In the genomic region with DNA sequence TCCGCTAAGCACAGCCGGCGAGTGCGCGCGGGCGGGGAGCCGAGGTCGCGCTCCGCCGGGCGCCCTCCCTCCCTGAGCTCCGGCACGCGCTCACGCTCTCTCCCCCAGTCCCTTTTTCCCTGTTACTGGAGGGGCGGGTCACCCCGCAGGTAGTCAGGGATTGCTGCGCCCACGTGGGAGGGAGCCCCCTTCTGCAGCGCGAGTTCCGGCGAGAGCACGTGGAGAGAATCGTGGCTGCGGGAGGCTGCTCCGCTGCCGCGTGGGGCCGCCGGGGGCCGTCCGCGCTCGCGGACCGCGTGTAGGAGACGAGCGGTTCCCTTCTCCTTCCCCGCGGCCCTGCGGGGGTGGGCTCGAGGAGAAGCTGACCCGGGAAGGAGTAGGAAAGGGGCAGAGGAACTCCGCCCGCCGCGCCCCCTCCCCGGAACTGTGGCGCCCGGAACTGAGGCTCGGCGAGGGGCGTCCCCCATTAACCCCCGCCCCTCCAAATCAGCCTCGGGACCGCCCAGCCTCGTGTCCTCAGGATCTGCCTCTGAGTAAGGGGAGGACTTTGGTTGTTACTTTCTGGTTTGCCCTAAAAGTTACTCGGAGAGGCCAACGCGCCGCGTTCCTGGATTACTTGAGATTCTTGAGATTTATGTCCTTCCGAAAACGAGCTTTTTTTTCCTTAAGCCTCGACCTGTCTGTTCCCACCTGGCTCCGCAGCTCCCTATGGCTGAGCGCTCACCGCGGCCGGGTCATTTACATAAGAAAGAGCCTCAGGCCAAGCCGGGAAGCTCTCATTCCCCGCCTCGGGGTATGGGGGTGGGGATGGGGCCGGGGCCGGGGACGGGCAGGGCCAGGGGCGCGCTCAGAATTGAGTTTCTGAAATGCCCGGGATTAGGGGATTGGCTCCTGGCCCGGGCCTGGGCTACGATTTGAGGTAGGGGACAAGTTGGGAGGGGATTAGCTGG, we compare ENCODE assay signal across 1 cellular context.
TF ChIP-seq lines count a peak whose summit lies in the region.

No MANE protein-coding gene starts in this region.

TF ChIP-seq in HEK293, 187 proteins besides CTCF, POLR2A, EP300 and RAD21 (continued from another document and continues in another):
- TF ChIP-seq ZBTB6 (tag by site-specific recombination; IDR thresholded peaks at IDR 0.05) (no peak), ZNF354C (tag by site-specific recombination; IDR thresholded peaks at IDR 0.05; ENCODE audit: borderline replicate concordance, low read depth) (no peak), ZEB2 (tag by site-specific recombination; IDR thresholded peaks at IDR 0.05) (peak; percentile 86), BCL11B (tag by site-specific recombination; IDR thresholded peaks at IDR 0.05; ENCODE audit: low read depth) (no peak), ZNF350 (tag by site-specific recombination; IDR thresholded peaks at IDR 0.05) (no peak), ZNF157 (tag by site-specific recombination; IDR thresholded peaks at IDR 0.05) (no peak), ZNF561 (tag by site-specific recombination; IDR thresholded peaks at IDR 0.05; ENCODE audit: borderline replicate concordance) (peak; percentile 81; the same call in 1 of the 2 replicates), ZNF175 (tag by site-specific recombination; IDR thresholded peaks at IDR 0.05) (no peak), ZNF112 (tag by site-specific recombination; IDR thresholded peaks at IDR 0.05) (no peak), HOXD13 (CRISPR knock-in tag; IDR thresholded peaks at IDR 0.05; ENCODE audit: borderline replicate concordance) (no peak), ZNF777 (tag by site-specific recombination; IDR thresholded peaks at IDR 0.05; ENCODE audit: borderline replicate concordance) (no peak), ZNF155 (tag by site-specific recombination; IDR thresholded peaks at IDR 0.05) (no peak), ZBTB20 (tag by site-specific recombination; IDR thresholded peaks at IDR 0.05) (peak; percentile 32; the same call in 1 of the 2 replicates), ZNF174 (tag by site-specific recombination; IDR thresholded peaks at IDR 0.05) (no peak), ZBTB8A (tag by site-specific recombination; IDR thresholded peaks at IDR 0.05) (peak; percentile 87), RBAK (tag by site-specific recombination; IDR thresholded peaks at IDR 0.05) (no peak), GLI4 (tag by site-specific recombination; IDR thresholded peaks at IDR 0.05) (no peak), ZNF830 (tag by site-specific recombination; IDR thresholded peaks at IDR 0.05; ENCODE audit: low read depth) (no peak), ZNF10 (tag by site-specific recombination; IDR thresholded peaks at IDR 0.05) (no peak), ZNF223 (tag by site-specific recombination; IDR thresholded peaks at IDR 0.05) (no peak), ZNF138 (tag by site-specific recombination; IDR thresholded peaks at IDR 0.05; ENCODE audit: borderline replicate concordance) (no peak), KLF9 (tag by site-specific recombination; IDR thresholded peaks at IDR 0.05; ENCODE audit: low read depth) (peak; percentile 68), BCL11A (tag by site-specific recombination; IDR thresholded peaks at IDR 0.05; ENCODE audit: low read depth) (no peak), ZNF514 (tag by site-specific recombination; IDR thresholded peaks at IDR 0.05) (no peak), ZNF239 (tag by site-specific recombination; IDR thresholded peaks at IDR 0.05) (no peak), ZSCAN18 (tag by site-specific recombination; IDR thresholded peaks at IDR 0.05) (no peak), KLF16 (tag by site-specific recombination; IDR thresholded peaks at IDR 0.05) (peak; percentile 83), ZNF416 (tag by site-specific recombination; IDR thresholded peaks at IDR 0.05) (no peak), ZNF341 (tag by site-specific recombination; IDR thresholded peaks at IDR 0.05; ENCODE audit: low read depth) (peak; percentile 76), ZBTB21 (tag by site-specific recombination; IDR thresholded peaks at IDR 0.05) (no peak), ZNF394 (tag by site-specific recombination; IDR thresholded peaks at IDR 0.05; ENCODE audit: borderline replicate concordance) (peak; percentile 79; the same call in 1 of the 2 replicates), ZNF324 (tag by site-specific recombination; IDR thresholded peaks at IDR 0.05) (no peak), ZSCAN30 (tag by site-specific recombination; IDR thresholded peaks at IDR 0.05) (no peak), SP7 (tag by site-specific recombination; IDR thresholded peaks at IDR 0.05) (peak; percentile 52; the same call in 1 of the 2 replicates), HOXA7 (CRISPR knock-in tag; IDR thresholded peaks at IDR 0.05; ENCODE audit: borderline replicate concordance) (no peak)
- TF ChIP-seq, protein P1, sequence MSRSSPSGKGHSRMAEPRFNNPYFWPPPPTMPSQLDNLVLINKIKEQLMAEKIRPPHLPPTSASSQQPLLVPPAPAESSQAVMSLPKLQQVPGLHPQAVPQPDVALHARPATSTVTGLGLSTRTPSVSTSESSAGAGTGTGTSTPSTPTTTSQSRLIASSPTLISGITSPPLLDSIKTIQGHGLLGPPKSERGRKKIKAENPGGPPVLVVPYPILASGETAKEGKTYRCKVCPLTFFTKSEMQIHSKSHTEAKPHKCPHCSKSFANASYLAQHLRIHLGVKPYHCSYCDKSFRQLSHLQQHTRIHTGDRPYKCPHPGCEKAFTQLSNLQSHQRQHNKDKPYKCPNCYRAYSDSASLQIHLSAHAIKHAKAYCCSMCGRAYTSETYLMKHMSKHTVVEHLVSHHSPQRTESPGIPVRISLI (tag by site-specific recombination; IDR thresholded peaks at IDR 0.05), result no peak
- TF ChIP-seq, protein P2, sequence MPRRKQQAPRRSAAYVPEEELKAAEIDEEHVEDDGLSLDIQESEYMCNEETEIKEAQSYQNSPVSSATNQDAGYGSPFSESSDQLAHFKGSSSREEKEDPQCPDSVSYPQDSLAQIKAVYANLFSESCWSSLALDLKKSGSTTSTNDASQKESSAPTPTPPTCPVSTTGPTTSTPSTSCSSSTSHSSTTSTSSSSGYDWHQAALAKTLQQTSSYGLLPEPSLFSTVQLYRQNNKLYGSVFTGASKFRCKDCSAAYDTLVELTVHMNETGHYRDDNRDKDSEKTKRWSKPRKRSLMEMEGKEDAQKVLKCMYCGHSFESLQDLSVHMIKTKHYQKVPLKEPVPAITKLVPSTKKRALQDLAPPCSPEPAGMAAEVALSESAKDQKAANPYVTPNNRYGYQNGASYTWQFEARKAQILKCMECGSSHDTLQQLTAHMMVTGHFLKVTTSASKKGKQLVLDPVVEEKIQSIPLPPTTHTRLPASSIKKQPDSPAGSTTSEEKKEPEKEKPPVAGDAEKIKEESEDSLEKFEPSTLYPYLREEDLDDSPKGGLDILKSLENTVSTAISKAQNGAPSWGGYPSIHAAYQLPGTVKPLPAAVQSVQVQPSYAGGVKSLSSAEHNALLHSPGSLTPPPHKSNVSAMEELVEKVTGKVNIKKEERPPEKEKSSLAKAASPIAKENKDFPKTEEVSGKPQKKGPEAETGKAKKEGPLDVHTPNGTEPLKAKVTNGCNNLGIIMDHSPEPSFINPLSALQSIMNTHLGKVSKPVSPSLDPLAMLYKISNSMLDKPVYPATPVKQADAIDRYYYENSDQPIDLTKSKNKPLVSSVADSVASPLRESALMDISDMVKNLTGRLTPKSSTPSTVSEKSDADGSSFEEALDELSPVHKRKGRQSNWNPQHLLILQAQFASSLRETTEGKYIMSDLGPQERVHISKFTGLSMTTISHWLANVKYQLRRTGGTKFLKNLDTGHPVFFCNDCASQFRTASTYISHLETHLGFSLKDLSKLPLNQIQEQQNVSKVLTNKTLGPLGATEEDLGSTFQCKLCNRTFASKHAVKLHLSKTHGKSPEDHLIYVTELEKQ (tag by site-specific recombination; IDR thresholded peaks at IDR 0.05; ENCODE audit: borderline replicate concordance), result no peak
- TF ChIP-seq, protein P3, sequence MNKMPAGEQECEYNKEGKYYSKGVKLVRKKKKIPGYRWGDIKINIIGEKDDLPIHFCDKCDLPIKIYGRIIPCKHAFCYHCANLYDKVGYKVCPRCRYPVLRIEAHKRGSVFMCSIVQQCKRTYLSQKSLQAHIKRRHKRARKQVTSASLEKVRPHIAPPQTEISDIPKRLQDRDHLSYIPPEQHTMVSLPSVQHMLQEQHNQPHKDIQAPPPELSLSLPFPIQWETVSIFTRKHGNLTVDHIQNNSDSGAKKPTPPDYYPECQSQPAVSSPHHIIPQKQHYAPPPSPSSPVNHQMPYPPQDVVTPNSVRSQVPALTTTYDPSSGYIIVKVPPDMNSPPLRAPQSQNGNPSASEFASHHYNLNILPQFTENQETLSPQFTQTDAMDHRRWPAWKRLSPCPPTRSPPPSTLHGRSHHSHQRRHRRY (tag by site-specific recombination; IDR thresholded peaks at IDR 0.05), result no peak
- TF ChIP-seq, protein P4, sequence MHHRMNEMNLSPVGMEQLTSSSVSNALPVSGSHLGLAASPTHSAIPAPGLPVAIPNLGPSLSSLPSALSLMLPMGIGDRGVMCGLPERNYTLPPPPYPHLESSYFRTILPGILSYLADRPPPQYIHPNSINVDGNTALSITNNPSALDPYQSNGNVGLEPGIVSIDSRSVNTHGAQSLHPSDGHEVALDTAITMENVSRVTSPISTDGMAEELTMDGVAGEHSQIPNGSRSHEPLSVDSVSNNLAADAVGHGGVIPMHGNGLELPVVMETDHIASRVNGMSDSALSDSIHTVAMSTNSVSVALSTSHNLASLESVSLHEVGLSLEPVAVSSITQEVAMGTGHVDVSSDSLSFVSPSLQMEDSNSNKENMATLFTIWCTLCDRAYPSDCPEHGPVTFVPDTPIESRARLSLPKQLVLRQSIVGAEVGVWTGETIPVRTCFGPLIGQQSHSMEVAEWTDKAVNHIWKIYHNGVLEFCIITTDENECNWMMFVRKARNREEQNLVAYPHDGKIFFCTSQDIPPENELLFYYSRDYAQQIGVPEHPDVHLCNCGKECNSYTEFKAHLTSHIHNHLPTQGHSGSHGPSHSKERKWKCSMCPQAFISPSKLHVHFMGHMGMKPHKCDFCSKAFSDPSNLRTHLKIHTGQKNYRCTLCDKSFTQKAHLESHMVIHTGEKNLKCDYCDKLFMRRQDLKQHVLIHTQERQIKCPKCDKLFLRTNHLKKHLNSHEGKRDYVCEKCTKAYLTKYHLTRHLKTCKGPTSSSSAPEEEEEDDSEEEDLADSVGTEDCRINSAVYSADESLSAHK (tag by site-specific recombination; IDR thresholded peaks at IDR 0.05), result no peak
- TF ChIP-seq, protein P5, sequence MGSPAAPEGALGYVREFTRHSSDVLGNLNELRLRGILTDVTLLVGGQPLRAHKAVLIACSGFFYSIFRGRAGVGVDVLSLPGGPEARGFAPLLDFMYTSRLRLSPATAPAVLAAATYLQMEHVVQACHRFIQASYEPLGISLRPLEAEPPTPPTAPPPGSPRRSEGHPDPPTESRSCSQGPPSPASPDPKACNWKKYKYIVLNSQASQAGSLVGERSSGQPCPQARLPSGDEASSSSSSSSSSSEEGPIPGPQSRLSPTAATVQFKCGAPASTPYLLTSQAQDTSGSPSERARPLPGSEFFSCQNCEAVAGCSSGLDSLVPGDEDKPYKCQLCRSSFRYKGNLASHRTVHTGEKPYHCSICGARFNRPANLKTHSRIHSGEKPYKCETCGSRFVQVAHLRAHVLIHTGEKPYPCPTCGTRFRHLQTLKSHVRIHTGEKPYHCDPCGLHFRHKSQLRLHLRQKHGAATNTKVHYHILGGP (tag by site-specific recombination; IDR thresholded peaks at IDR 0.05), result no peak
- TF ChIP-seq, protein P6, sequence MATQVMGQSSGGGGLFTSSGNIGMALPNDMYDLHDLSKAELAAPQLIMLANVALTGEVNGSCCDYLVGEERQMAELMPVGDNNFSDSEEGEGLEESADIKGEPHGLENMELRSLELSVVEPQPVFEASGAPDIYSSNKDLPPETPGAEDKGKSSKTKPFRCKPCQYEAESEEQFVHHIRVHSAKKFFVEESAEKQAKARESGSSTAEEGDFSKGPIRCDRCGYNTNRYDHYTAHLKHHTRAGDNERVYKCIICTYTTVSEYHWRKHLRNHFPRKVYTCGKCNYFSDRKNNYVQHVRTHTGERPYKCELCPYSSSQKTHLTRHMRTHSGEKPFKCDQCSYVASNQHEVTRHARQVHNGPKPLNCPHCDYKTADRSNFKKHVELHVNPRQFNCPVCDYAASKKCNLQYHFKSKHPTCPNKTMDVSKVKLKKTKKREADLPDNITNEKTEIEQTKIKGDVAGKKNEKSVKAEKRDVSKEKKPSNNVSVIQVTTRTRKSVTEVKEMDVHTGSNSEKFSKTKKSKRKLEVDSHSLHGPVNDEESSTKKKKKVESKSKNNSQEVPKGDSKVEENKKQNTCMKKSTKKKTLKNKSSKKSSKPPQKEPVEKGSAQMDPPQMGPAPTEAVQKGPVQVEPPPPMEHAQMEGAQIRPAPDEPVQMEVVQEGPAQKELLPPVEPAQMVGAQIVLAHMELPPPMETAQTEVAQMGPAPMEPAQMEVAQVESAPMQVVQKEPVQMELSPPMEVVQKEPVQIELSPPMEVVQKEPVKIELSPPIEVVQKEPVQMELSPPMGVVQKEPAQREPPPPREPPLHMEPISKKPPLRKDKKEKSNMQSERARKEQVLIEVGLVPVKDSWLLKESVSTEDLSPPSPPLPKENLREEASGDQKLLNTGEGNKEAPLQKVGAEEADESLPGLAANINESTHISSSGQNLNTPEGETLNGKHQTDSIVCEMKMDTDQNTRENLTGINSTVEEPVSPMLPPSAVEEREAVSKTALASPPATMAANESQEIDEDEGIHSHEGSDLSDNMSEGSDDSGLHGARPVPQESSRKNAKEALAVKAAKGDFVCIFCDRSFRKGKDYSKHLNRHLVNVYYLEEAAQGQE (tag by site-specific recombination; IDR thresholded peaks at IDR 0.05), result peak; percentile 25; the same call in 1 of the 2 replicates
- TF ChIP-seq, protein P7, sequence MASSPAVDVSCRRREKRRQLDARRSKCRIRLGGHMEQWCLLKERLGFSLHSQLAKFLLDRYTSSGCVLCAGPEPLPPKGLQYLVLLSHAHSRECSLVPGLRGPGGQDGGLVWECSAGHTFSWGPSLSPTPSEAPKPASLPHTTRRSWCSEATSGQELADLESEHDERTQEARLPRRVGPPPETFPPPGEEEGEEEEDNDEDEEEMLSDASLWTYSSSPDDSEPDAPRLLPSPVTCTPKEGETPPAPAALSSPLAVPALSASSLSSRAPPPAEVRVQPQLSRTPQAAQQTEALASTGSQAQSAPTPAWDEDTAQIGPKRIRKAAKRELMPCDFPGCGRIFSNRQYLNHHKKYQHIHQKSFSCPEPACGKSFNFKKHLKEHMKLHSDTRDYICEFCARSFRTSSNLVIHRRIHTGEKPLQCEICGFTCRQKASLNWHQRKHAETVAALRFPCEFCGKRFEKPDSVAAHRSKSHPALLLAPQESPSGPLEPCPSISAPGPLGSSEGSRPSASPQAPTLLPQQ (tag by site-specific recombination; IDR thresholded peaks at IDR 0.05), result no peak
